1 cellular context compared by ENCODE assay signal in the genomic region with DNA sequence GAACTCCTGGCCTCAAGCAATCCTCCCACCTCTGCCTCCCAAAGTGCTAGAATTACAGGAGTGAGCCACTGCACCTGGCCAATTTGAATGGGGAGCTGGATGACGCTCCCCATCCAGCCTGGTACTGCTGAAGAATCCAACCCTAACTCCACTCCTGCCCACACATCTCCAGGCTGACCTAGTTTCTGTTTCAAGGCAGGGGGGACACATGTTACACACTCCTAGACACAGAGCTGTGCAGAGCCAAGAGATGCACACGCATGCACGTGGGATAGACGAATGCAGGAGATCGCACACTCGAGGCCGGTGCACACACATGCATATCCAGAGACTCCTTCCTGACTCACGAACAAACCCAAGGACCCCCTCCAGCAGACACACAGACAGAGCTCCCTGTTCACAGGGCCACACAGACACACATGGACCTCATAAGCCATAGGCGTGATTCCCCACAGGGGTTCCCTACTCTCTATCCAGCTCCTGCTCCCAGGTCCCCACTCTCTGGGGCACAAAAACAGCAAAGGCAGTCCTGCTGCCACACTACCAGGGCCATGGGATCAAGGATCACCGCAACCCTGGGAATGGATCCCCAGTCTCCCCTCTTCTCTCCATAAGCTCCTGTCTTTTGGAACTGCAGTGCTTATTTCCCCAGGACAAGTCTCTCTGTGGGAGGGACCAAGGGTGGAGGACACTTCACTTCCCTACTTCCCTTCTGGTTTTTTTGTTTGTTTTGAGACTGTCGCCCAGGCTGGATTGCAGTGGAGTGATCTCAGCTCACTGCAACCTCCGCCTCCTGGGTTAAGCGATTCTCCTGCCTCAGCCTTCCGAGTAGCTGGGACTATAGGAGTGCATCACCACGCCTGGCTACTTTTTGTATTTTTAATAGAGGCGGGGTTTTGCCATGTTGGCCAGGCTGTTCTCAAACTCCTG.
TF ChIP-seq lines count a peak whose summit lies in the region.

No MANE protein-coding gene starts in this region.

TF ChIP-seq in HepG2, 621 proteins besides CTCF, POLR2A, EP300 and RAD21 (continues in another document):
- TF ChIP-seq ZBTB4 (CRISPR knock-in tag; IDR thresholded peaks at IDR 0.05; ENCODE audit: borderline replicate concordance) (peak; percentile 32; the same call in 1 of the 2 replicates), ARID5B (CRISPR knock-in tag; IDR thresholded peaks at IDR 0.05) (0 out of 2 replicates have a peak, but pooled peaks have one; percentile 22), ZFP62 (CRISPR knock-in tag; IDR thresholded peaks at IDR 0.05) (no peak), SNAPC2 (CRISPR knock-in tag; IDR thresholded peaks at IDR 0.05) (no peak), ZNF18 (CRISPR knock-in tag; IDR thresholded peaks at IDR 0.05; ENCODE audit: insufficient replicate concordance) (no peak), SMAD9 (CRISPR knock-in tag; IDR thresholded peaks at IDR 0.05) (0 out of 2 replicates have a peak, but pooled peaks have one; percentile 37), ZBTB33 (CRISPR knock-in tag; IDR thresholded peaks at IDR 0.05) (0 out of 2 replicates have a peak, but pooled peaks have one; percentile 10), ZNF850 (CRISPR knock-in tag; conservative IDR thresholded peaks at IDR 0.05) (no peak), RBFOX2 (IDR thresholded peaks at IDR 0.05; ENCODE audit: low read depth, low read length) (no peak), ZNF883 (CRISPR knock-in tag; IDR thresholded peaks at IDR 0.05; ENCODE audit: not compliant biosample characterization) (peak; percentile 28), YEATS2 (CRISPR knock-in tag; IDR thresholded peaks at IDR 0.05; ENCODE audit: borderline replicate concordance) (peak; percentile 16; the same call in 1 of the 2 replicates), EHMT2 (IDR thresholded peaks at IDR 0.05; ENCODE audit: borderline replicate concordance, low read depth, low read length) (no peak), MED1 (CRISPR knock-in tag; IDR thresholded peaks at IDR 0.05) (peak; percentile 30; the same call in 1 of the 2 replicates), ZNF792 (CRISPR knock-in tag; IDR thresholded peaks at IDR 0.05) (no peak), GZF1 (CRISPR knock-in tag; IDR thresholded peaks at IDR 0.05) (no peak), ZZZ3 (CRISPR knock-in tag; IDR thresholded peaks at IDR 0.05; ENCODE audit: borderline replicate concordance) (no peak), HNF4A (CRISPR knock-in tag; IDR thresholded peaks at IDR 0.05) (peak; percentile 25; the same call in 1 of the 2 replicates), ZNF205 (CRISPR knock-in tag; IDR thresholded peaks at IDR 0.05) (no peak)
- TF ChIP-seq, protein P1, sequence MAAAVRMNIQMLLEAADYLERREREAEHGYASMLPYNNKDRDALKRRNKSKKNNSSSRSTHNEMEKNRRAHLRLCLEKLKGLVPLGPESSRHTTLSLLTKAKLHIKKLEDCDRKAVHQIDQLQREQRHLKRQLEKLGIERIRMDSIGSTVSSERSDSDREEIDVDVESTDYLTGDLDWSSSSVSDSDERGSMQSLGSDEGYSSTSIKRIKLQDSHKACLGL (CRISPR knock-in tag; IDR thresholded peaks at IDR 0.05), result 0 out of 2 replicates have a peak, but pooled peaks have one; percentile 33
- TF ChIP-seq, protein P2, sequence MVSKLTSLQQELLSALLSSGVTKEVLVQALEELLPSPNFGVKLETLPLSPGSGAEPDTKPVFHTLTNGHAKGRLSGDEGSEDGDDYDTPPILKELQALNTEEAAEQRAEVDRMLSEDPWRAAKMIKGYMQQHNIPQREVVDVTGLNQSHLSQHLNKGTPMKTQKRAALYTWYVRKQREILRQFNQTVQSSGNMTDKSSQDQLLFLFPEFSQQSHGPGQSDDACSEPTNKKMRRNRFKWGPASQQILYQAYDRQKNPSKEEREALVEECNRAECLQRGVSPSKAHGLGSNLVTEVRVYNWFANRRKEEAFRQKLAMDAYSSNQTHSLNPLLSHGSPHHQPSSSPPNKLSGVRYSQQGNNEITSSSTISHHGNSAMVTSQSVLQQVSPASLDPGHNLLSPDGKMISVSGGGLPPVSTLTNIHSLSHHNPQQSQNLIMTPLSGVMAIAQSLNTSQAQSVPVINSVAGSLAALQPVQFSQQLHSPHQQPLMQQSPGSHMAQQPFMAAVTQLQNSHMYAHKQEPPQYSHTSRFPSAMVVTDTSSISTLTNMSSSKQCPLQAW (CRISPR knock-in tag; IDR thresholded peaks at IDR 0.05), result 0 out of 2 replicates have a peak, but pooled peaks have one; percentile 11
- TF ChIP-seq, protein P3, sequence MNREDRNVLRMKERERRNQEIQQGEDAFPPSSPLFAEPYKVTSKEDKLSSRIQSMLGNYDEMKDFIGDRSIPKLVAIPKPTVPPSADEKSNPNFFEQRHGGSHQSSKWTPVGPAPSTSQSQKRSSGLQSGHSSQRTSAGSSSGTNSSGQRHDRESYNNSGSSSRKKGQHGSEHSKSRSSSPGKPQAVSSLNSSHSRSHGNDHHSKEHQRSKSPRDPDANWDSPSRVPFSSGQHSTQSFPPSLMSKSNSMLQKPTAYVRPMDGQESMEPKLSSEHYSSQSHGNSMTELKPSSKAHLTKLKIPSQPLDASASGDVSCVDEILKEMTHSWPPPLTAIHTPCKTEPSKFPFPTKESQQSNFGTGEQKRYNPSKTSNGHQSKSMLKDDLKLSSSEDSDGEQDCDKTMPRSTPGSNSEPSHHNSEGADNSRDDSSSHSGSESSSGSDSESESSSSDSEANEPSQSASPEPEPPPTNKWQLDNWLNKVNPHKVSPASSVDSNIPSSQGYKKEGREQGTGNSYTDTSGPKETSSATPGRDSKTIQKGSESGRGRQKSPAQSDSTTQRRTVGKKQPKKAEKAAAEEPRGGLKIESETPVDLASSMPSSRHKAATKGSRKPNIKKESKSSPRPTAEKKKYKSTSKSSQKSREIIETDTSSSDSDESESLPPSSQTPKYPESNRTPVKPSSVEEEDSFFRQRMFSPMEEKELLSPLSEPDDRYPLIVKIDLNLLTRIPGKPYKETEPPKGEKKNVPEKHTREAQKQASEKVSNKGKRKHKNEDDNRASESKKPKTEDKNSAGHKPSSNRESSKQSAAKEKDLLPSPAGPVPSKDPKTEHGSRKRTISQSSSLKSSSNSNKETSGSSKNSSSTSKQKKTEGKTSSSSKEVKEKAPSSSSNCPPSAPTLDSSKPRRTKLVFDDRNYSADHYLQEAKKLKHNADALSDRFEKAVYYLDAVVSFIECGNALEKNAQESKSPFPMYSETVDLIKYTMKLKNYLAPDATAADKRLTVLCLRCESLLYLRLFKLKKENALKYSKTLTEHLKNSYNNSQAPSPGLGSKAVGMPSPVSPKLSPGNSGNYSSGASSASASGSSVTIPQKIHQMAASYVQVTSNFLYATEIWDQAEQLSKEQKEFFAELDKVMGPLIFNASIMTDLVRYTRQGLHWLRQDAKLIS (CRISPR knock-in tag; IDR thresholded peaks at IDR 0.05), result no peak
- TF ChIP-seq, protein P4, sequence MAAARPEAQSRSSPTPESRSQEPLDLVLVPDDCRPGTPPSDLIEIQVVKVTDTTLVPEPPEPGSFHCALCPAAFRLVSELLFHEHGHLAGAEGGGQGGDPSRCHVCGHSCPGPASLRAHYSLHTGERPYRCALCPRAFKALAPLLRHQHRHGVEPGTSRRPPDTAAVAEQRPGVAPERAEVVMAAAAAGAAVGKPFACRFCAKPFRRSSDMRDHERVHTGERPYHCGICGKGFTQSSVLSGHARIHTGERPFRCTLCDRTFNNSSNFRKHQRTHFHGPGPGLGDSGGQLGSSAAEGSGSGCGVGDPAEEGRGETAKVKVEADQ (CRISPR knock-in tag; IDR thresholded peaks at IDR 0.05; ENCODE audit: borderline replicate concordance), result peak; percentile 77; the same call in 1 of the 2 replicates
